1 cellular context compared by ENCODE assay signal in the genomic region with DNA sequence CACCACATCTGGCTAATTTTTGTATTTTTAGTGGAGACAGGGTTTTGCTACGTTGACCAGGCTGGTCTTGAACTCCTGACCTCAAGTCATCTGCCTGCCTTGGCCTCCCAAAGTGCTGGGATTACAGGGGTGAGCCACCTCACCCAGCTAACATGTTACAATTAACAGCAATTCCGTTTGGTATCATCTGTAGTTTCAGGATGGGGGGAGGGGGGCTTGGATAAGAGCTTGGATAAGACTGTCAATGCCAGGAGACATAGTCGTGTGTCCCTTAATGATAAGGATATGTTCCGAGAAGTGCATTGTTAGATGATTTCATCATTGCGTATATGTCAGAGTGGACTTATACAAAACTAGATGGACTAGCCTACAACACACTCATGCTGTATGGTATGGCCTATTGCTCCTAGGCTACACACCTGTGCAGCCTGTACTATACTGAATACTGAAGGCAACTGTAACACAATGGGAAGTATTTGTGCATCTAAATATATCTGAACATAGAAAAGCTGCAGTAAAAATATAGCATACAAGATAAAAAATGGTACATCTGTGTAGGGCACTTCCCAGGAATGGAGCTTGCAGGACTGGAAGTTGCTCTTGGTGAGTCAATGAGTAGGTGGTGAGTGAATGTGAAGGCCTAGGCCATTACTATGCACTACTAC.
TF ChIP-seq lines count a peak whose summit lies in the region.

No MANE protein-coding gene starts in this region.

TF ChIP-seq in K562, 482 proteins besides CTCF, POLR2A, EP300 and RAD21 (continued from another document):
- TF ChIP-seq ZNF212 (CRISPR knock-in tag; IDR thresholded peaks at IDR 0.05) (no peak), ZNF644 (tag; IDR thresholded peaks at IDR 0.05; ENCODE audit: low read depth) (no peak), ZNF239 (CRISPR knock-in tag; IDR thresholded peaks at IDR 0.05) (no peak), MEIS2 (IDR thresholded peaks at IDR 0.05; ENCODE audit: partially characterized antibody) (peak; percentile 84), TCF3 (CRISPR knock-in tag; IDR thresholded peaks at IDR 0.05) (peak; percentile 71), HSF4 (CRISPR knock-in tag; IDR thresholded peaks at IDR 0.05; ENCODE audit: borderline replicate concordance) (no peak), ZNF3 (CRISPR knock-in tag; IDR thresholded peaks at IDR 0.05) (no peak), MYC (IDR thresholded peaks at IDR 0.05; ENCODE audit: low read depth, low read length) (0 out of 2 replicates have a peak, but pooled peaks have one; percentile 12), MYC (CRISPR knock-in tag; IDR thresholded peaks at IDR 0.05; ENCODE audit: borderline replicate concordance, low read depth) (no peak), GTF2F1 (IDR thresholded peaks at IDR 0.05; ENCODE audit: low read depth, low read length) (no peak), CHD1 (IDR thresholded peaks at IDR 0.05; ENCODE audit: low read length) (no peak), FOXM1 (IDR thresholded peaks at IDR 0.05; ENCODE audit: low read depth) (peak; percentile 34; the same call in 1 of the 2 replicates), FOXM1 (CRISPR knock-in tag; IDR thresholded peaks at IDR 0.05; ENCODE audit: low read depth) (no peak)
- TF ChIP-seq, protein P1, sequence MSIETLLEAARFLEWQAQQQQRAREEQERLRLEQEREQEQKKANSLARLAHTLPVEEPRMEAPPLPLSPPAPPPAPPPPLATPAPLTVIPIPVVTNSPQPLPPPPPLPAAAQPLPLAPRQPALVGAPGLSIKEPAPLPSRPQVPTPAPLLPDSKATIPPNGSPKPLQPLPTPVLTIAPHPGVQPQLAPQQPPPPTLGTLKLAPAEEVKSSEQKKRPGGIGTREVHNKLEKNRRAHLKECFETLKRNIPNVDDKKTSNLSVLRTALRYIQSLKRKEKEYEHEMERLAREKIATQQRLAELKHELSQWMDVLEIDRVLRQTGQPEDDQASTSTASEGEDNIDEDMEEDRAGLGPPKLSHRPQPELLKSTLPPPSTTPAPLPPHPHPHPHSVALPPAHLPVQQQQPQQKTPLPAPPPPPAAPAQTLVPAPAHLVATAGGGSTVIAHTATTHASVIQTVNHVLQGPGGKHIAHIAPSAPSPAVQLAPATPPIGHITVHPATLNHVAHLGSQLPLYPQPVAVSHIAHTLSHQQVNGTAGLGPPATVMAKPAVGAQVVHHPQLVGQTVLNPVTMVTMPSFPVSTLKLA (conservative IDR thresholded peaks at IDR 0.05): 0 out of 4 replicates have a peak, but pooled peaks of 1 of the 2 experiments have one; percentile 17
